In genomic region chr15:35186346-35186745, GRCh38 we compare ENCODE assay signal across 17 cellular contexts.
"Had no signal": no experiment of that assay in that cellular context is flagged by ENCODE, and none has a peak within 500 bp of the region (broad histone marks: within the 10 kb centered on the region; RNA-seq: fewer than 3 reads in every experiment).

No MANE protein-coding gene starts in this region.

- H3K4me3 ChIP-seq: esophagus squamous epithelium, gastroesophageal sphincter, right atrium auricular region, sigmoid colon, skin epidermis, suprapubic skin, tibial artery, upper lobe of left lung, uterus had no signal

- DNase-seq: effector memory CD8-positive, alpha-beta T cell; esophagus squamous epithelium; foreskin fibroblast; glutamatergic neuron; kidney glomerular epithelial cell; naive thymus-derived CD4-positive, alpha-beta T cell; sigmoid colon; stimulated activated naive CD4-positive, alpha-beta T cell treated with Interleukin-2 at 50 U/mL for 16 hours; tibial artery; uterus had no signal

- H3K27me3 Mint-ChIP-seq: dendritic cell treated with granulocyte-macrophage colony-stimulating factor and Interleukin-4, amounts not matched to agents 40 ng/mL and 50 ng/mL, for 4 days; effector memory CD8-positive, alpha-beta T cell; naive thymus-derived CD4-positive, alpha-beta T cell had no signal

- H3K27ac ChIP-seq: esophagus squamous epithelium, gastroesophageal sphincter, neutrophil, right atrium auricular region, sigmoid colon, skin epidermis, suprapubic skin, tibial artery, upper lobe of left lung, uterus had no signal

- H3K27me3 ChIP-seq: esophagus squamous epithelium, gastroesophageal sphincter, neutrophil, right atrium auricular region, sigmoid colon, suprapubic skin, tibial artery, upper lobe of left lung, uterus had no signal

- H3K4me3 Mint-ChIP-seq: dendritic cell treated with granulocyte-macrophage colony-stimulating factor and Interleukin-4, amounts not matched to agents 40 ng/mL and 50 ng/mL, for 4 days; effector memory CD8-positive, alpha-beta T cell; naive thymus-derived CD4-positive, alpha-beta T cell had no signal

- H3K4me1 ChIP-seq: esophagus squamous epithelium, right atrium auricular region, suprapubic skin, tibial artery, upper lobe of left lung, uterus had no signal

- H3K36me3 ChIP-seq: esophagus squamous epithelium, gastroesophageal sphincter, neutrophil, right atrium auricular region, sigmoid colon, suprapubic skin, tibial artery, upper lobe of left lung, uterus had no signal

- H3K27ac Mint-ChIP-seq: dendritic cell treated with granulocyte-macrophage colony-stimulating factor and Interleukin-4, amounts not matched to agents 40 ng/mL and 50 ng/mL, for 4 days; effector memory CD8-positive, alpha-beta T cell; naive thymus-derived CD4-positive, alpha-beta T cell had no signal

- H3K9me3 ChIP-seq: esophagus squamous epithelium, neutrophil, sigmoid colon, suprapubic skin, uterus had no signal
